In the genomic region with DNA sequence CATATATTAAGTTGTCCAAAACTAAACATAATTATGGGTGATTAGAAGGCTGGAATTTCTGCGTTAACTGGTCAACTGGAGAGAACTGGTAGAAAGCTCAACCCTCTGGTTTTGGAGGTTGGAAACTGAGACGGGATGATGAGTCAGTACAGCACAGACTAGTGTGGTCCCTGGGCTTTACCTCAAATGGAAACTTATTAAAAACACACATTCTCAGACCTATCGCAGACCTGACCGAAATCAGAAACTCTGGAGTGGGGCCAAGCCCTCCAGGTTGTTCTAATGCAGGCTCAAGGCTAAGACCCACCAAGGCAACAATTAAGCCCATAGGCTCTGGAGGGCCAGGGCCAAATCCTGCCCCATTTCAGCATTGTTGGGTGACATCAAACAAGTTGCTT, we compare ENCODE assay signal across 10 cellular contexts.
DNase-seq lines count a peak whose midpoint lies in the region; ATAC-seq and TF ChIP-seq lines count a peak whose summit lies in the region.
"Had no signal": no experiment of that assay in that cellular context is flagged by ENCODE, and none has a peak within 500 bp of the region (broad histone marks: within the 10 kb centered on the region; RNA-seq: fewer than 3 reads in every experiment).

No MANE protein-coding gene starts in this region.

- TF ChIP-seq EP300 in SK-N-SH (IDR thresholded peaks at IDR 0.05; ENCODE audit: borderline replicate concordance in 1 of 2, low read depth in 1 of 2, low read length in 1 of 2) = no peak; a peak in 1 of 4 replicates

- H3K4me1 ChIP-seq in SK-N-SH (ENCODE audit: control insufficient read depth in 1 of 2, insufficient read depth in 2 of 2, low read depth in 1 of 2, low read length in 1 of 2) = peaks cover 12 to 52% of the 10 kb centered on the region in 2 experiments; a peak in 3 of 4 replicates
- peaks cover 13 to 58% (median 34%) of the 10 kb centered on the region in 3 donors for H3K4me1 ChIP-seq in esophagus squamous epithelium

- H3K9ac ChIP-seq in SK-N-SH = 0 out of 2 replicates have a peak overlapping the region, but pooled peaks have one; percentile 9

- TF ChIP-seq POLR2A in esophagus squamous epithelium (IDR thresholded peaks at IDR 0.05) = no peak

- no peaks in the 10 kb centered on the region for H3K9me2 ChIP-seq in SK-N-SH

- no peaks in the 10 kb centered on the region; the same call in 1 of the 2 replicates for H3K9me3 ChIP-seq in SK-N-SH
- no peaks in the 10 kb centered on the region for H3K9me3 ChIP-seq in esophagus squamous epithelium

- H3K27ac Mint-ChIP-seq in activated CD4-positive, alpha-beta T cell treated with anti-CD3 and anti-CD28 coated beads for 36 hours = no peak overlapping the region
- H3K27ac Mint-ChIP-seq in stimulated activated memory B cell treated with anti-CD40 and anti-IgM and Interleukin-4, amounts not matched to agents 10 μg/mL and 1 μg/mL and 100 μg/mL, for 72 hours = no peak overlapping the region
- H3K27ac Mint-ChIP-seq: endodermal cell had no signal

- ATAC-seq in activated CD4-positive, alpha-beta T cell treated with anti-CD3 and anti-CD28 coated beads for 36 hours = peak; percentile 66
- ATAC-seq in HG02938 (IDR thresholded peaks at IDR 0.05; ENCODE audit: unreplicated experiment) = peak; percentile 78
- ATAC-seq in stimulated activated memory B cell treated with anti-CD40 and anti-IgM and Interleukin-4, amounts not matched to agents 10 μg/mL and 1 μg/mL and 100 μg/mL, for 72 hours = peak; percentile 71

- 33% methylated on average over 4 of the region's 4 CpGs for WGBS in SK-N-SH (ENCODE audit: low lambda C conversion rate)
- WGBS in esophagus squamous epithelium, 2 donors = 69 to 86% methylated on average over 4 of the region's 4 CpGs

- H3K4me2 ChIP-seq in SK-N-SH = peak overlapping the region; percentile 61

- H3K27me3 ChIP-seq in SK-N-SH (ENCODE audit: insufficient read depth) = no peaks in the 10 kb centered on the region
- H3K27me3 ChIP-seq in esophagus squamous epithelium = no peaks in the 10 kb centered on the region

- TF ChIP-seq CTCF in SK-N-SH (IDR thresholded peaks at IDR 0.05) (no peak), foreskin fibroblast (IDR thresholded peaks at IDR 0.05; ENCODE audit: low read depth, low read length) (no peak), esophagus squamous epithelium (IDR thresholded peaks at IDR 0.05) (no peak)

- POLR2A ChIA-PET in activated CD4-positive, alpha-beta T cell treated with anti-CD3 and anti-CD28 coated beads for 36 hours (lab: Charles Lee) = no interaction called here
- POLR2A ChIA-PET in SK-N-SH (lab: Yijun Ruan, JAX) = no interaction called here

- peaks cover 3% of the 10 kb centered on the region for H3K27me3 Mint-ChIP-seq in activated CD4-positive, alpha-beta T cell treated with anti-CD3 and anti-CD28 coated beads for 36 hours
- H3K27me3 Mint-ChIP-seq in stimulated activated memory B cell treated with anti-CD40 and anti-IgM and Interleukin-4, amounts not matched to agents 10 μg/mL and 1 μg/mL and 100 μg/mL, for 72 hours = peaks cover 8% of the 10 kb centered on the region

- H3K36me3 Mint-ChIP-seq in activated CD4-positive, alpha-beta T cell treated with anti-CD3 and anti-CD28 coated beads for 36 hours (ENCODE audit: low read depth) = no peaks in the 10 kb centered on the region
- no peaks in the 10 kb centered on the region for H3K36me3 Mint-ChIP-seq in stimulated activated memory B cell treated with anti-CD40 and anti-IgM and Interleukin-4, amounts not matched to agents 10 μg/mL and 1 μg/mL and 100 μg/mL, for 72 hours

- H3K4me3 ChIP-seq in SK-N-SH (ENCODE audit: low read depth in 2 of 2, low read length in 1 of 2) = no peak overlapping the region
- no peak overlapping the region for H3K4me3 ChIP-seq in foreskin fibroblast (ENCODE audit: low read depth in 1 of 2, low read length in 2 of 2)
- no peak overlapping the region for H3K4me3 ChIP-seq in esophagus squamous epithelium

- DNase-seq in activated CD4-positive, alpha-beta T cell treated with anti-CD3 and anti-CD28 coated beads for 36 hours = peak; percentile 14
- no peak for DNase-seq in activated CD4-positive, alpha-beta T cell treated with anti-CD3 and anti-CD28 coated beads for 48 hours
- DNase-seq in SK-N-SH (no peak), foreskin fibroblast (no peak), cerebellum (ENCODE audit: low spot score) (no peak), esophagus squamous epithelium (lab: John Stamatoyannopoulos, UW) (no peak)
- DNase-seq: endodermal cell, NCI-H2081 treated with DMSO at 0.1 percent for 48 hours had no signal

- peak overlapping the region; percentile 10; the same call in 1 of the 2 replicates for H2AFZ ChIP-seq in SK-N-SH (ENCODE audit: low read depth)

- H3K36me3 ChIP-seq in SK-N-SH (replicated peaks in 1 of 2; ENCODE audit: control insufficient read depth in 1 of 2, insufficient read depth in 2 of 2, low read length in 1 of 2) (peaks cover 0 to 3% of the 10 kb centered on the region in 2 experiments), esophagus squamous epithelium (no peaks in the 10 kb centered on the region)

- H3K4me1 Mint-ChIP-seq in activated CD4-positive, alpha-beta T cell treated with anti-CD3 and anti-CD28 coated beads for 36 hours = peaks cover 7% of the 10 kb centered on the region
- peaks cover 13% of the 10 kb centered on the region for H3K4me1 Mint-ChIP-seq in stimulated activated memory B cell treated with anti-CD40 and anti-IgM and Interleukin-4, amounts not matched to agents 10 μg/mL and 1 μg/mL and 100 μg/mL, for 72 hours
- H3K4me1 Mint-ChIP-seq: endodermal cell had no signal

- peak overlapping the region; percentile 36 to 69; a peak in 3 of 4 replicates for H3K27ac ChIP-seq in SK-N-SH (ENCODE audit: low read depth in 2 of 2, low read length in 1 of 2)
- H3K27ac ChIP-seq in esophagus squamous epithelium = no peak overlapping the region

- no peak overlapping the region for H3K4me3 Mint-ChIP-seq in activated CD4-positive, alpha-beta T cell treated with anti-CD3 and anti-CD28 coated beads for 36 hours
- no peak overlapping the region for H3K4me3 Mint-ChIP-seq in stimulated activated memory B cell treated with anti-CD40 and anti-IgM and Interleukin-4, amounts not matched to agents 10 μg/mL and 1 μg/mL and 100 μg/mL, for 72 hours
- H3K4me3 Mint-ChIP-seq: endodermal cell had no signal

- H4K20me1 ChIP-seq in SK-N-SH (ENCODE audit: insufficient read depth) = no peaks in the 10 kb centered on the region

- CTCF ChIA-PET in activated CD4-positive, alpha-beta T cell treated with anti-CD3 and anti-CD28 coated beads for 36 hours (lab: Charles Lee) = interaction anchor here (0.7 kb wide), 1 partner anchor 14 kb away, joined by 3 read pairs; no protein-coding TSS in a partner anchor
- CTCF ChIA-PET in SK-N-SH (lab: Yijun Ruan, JAX) = no interaction called here

- H3F3A ChIP-seq in SK-N-SH (replicated peaks; ENCODE audit: insufficient read depth) = peaks cover 38% of the 10 kb centered on the region

- peaks cover 19% of the 10 kb centered on the region for H3K79me2 ChIP-seq in SK-N-SH (ENCODE audit: insufficient read depth)

- no peaks in the 10 kb centered on the region for H3K9me3 Mint-ChIP-seq in activated CD4-positive, alpha-beta T cell treated with anti-CD3 and anti-CD28 coated beads for 36 hours (ENCODE audit: low read depth)
- H3K9me3 Mint-ChIP-seq in stimulated activated memory B cell treated with anti-CD40 and anti-IgM and Interleukin-4, amounts not matched to agents 10 μg/mL and 1 μg/mL and 100 μg/mL, for 72 hours = no peaks in the 10 kb centered on the region
- H3K9me3 Mint-ChIP-seq: endodermal cell had no signal

- TF ChIP-seq RAD21 in SK-N-SH (IDR thresholded peaks at IDR 0.05; ENCODE audit: low read length) = no peak

- intact Hi-C loops in activated CD4-positive, alpha-beta T cell treated with anti-CD3 and anti-CD28 coated beads for 36 hours (cut with DNase I, micrococcal nuclease) = no loop called here
- intact Hi-C loops in esophagus squamous epithelium (cut with DNase I) = no loop called here

TF ChIP-seq in SK-N-SH, 30 proteins besides CTCF, POLR2A, EP300 and RAD21:
- TF ChIP-seq GABPA (IDR thresholded peaks at IDR 0.05; ENCODE audit: low read depth) (no peak), JUND (IDR thresholded peaks at IDR 0.05) (no peak), SIN3A (IDR thresholded peaks at IDR 0.05; ENCODE audit: borderline replicate concordance, low read depth, low read length) (no peak), NFIC (IDR thresholded peaks at IDR 0.05; ENCODE audit: borderline replicate concordance) (peak; percentile 42; the same call in 1 of the 2 replicates), EZH2phosphoT487 (IDR thresholded peaks at IDR 0.05; ENCODE audit: borderline replicate concordance, low read depth) (no peak), RXRA (IDR thresholded peaks at IDR 0.05; ENCODE audit: borderline replicate concordance, low read depth) (no peak), RCOR1 (IDR thresholded peaks at IDR 0.05; ENCODE audit: low read length) (no peak), TEAD4 (IDR thresholded peaks at IDR 0.05; ENCODE audit: borderline replicate concordance, insufficient read depth) (no peak), FOSL2 (IDR thresholded peaks at IDR 0.05; ENCODE audit: borderline replicate concordance, low read depth) (peak; percentile 48; the same call in 1 of the 2 replicates), MXI1 (IDR thresholded peaks at IDR 0.05; ENCODE audit: low read depth, low read length) (no peak), TCF12 (IDR thresholded peaks at IDR 0.05) (peak; percentile 51)
- TF ChIP-seq, protein P1, sequence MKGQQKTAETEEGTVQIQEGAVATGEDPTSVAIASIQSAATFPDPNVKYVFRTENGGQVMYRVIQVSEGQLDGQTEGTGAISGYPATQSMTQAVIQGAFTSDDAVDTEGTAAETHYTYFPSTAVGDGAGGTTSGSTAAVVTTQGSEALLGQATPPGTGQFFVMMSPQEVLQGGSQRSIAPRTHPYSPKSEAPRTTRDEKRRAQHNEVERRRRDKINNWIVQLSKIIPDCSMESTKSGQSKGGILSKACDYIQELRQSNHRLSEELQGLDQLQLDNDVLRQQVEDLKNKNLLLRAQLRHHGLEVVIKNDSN (IDR thresholded peaks at IDR 0.05; ENCODE audit: borderline replicate concordance, low read depth) = no peak

Comparison
In these comparisons a context has a peak if more than half of its experiments do, and no peak if none do; other contexts are left out.
1. H3K27ac ChIP-seq: peak in SK-N-SH (2 of 2); none in esophagus squamous epithelium (0 of 4).
2. Peak in every context shown above with its lines, with median percentiles within 50 percentile points of each other: ATAC-seq.